ENCODE assay signal across 20 cellular contexts in the genomic region with DNA sequence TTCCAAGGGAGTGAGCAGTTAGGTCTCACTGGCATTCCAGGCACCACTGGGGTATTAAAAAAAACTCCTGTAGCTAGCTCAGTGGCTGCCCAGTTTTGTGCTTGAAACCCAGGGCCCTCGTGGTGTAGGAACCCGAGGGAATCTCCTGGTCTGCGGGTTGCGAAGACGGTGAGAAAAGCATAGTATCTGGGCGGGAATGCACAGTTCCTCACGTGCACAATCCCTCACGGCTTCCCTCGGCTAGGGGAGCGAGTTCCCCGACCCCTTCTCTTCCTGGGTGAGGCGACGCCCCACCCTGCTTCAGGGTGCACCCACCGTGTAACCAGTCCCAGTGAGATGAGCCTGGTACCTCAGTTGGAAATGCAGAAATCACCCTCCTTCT.
"Had no signal": no experiment of that assay in that cellular context is flagged by ENCODE, and none has a peak within 500 bp of the region (broad histone marks: within the 10 kb centered on the region; RNA-seq: fewer than 3 reads in every experiment).

No MANE protein-coding gene starts in this region.

- H3K4me1 ChIP-seq: left ventricle myocardium inferior, pancreas, prostate gland, suprapubic skin, tibial artery, uterus had no signal

- DNase-seq: hypothalamus; left ventricle myocardium inferior; naive B cell; natural killer cell; nucleus accumbens; pancreas; posterior cingulate gyrus; right cardiac atrium; stimulated activated CD4-positive, alpha-beta T cell treated with anti-CD3 and anti-CD28 coated beads, Interleukin-12 subunit alpha, Interleukin-12 subunit beta, amount 100 ng/mL, for 4 hours; stimulated activated CD4-positive, alpha-beta T cell treated with anti-CD3 and anti-CD28 coated beads, Interleukin-4, amount 100 ng/mL, for 24 hours; stimulated activated naive CD4-positive, alpha-beta T cell; tibial artery; uterus had no signal

- H3K9me3 ChIP-seq: pancreas, prostate gland, suprapubic skin, thoracic aorta, uterus had no signal

- H3K27me3 ChIP-seq: pancreas, tibial artery, uterus had no signal

- H3K36me3 ChIP-seq: left ventricle myocardium inferior, pancreas, prostate gland, suprapubic skin, thoracic aorta, tibial artery, uterus had no signal

- H3K27ac ChIP-seq: left ventricle myocardium inferior, pancreas, prostate gland, skin epidermis, suprapubic skin, thoracic aorta, tibial artery, uterus had no signal

- ATAC-seq: natural killer cell; pancreas; right cardiac atrium; sciatic nerve; stimulated activated effector memory CD8-positive, alpha-beta T cell treated with anti-CD3 and anti-CD28 coated beads, Interleukin-12 subunit alpha, Interleukin-12 subunit beta, amount 100 ng/mL, for 72 hours had no signal

- H3K4me3 ChIP-seq: left ventricle myocardium inferior, lung, pancreas, prostate gland, skin epidermis, suprapubic skin, thoracic aorta, tibial artery, uterus had no signal
